In genomic region chr5:41776435-41776834, GRCh38 we compare ENCODE assay signal across 30 cellular contexts.
DNase-seq lines count a peak whose midpoint lies in the region; ATAC-seq, FAIRE-seq and TF ChIP-seq lines count a peak whose summit lies in the region.
"Had no signal": no experiment of that assay in that cellular context is flagged by ENCODE, and none has a peak within 500 bp of the region (broad histone marks: within the 10 kb centered on the region; RNA-seq: fewer than 3 reads in every experiment).

No MANE protein-coding gene starts in this region.

- H3K27ac Mint-ChIP-seq in mesothelial cell of epicardium (peak overlapping the region; percentile 84), immature natural killer cell (no peak overlapping the region)
- H3K27ac Mint-ChIP-seq: activated B cell treated with CpG ODN at 0.5 μM for 24 hours; activated CD4-positive, alpha-beta memory T cell treated with anti-CD3 and anti-CD28 coated beads, Interleukin-2, amount 10 ng/mL, durations not matched to agents 7 days and 5 days; dendritic cell treated with granulocyte-macrophage colony-stimulating factor and Interleukin-4, amounts not matched to agents 40 ng/mL and 50 ng/mL, for 4 days; nephron progenitor cell; stimulated activated naive CD8-positive, alpha-beta T cell treated with anti-CD3 and anti-CD28 coated beads, Interleukin-15, Interleukin-2, amounts not matched to agents 100 ng/mL and 50 ng/mL, for 24 hours had no signal

- TF ChIP-seq RAD21 in A549 (conservative IDR thresholded peaks at IDR 0.05 in 1 of 2, IDR thresholded peaks at IDR 0.05 in 1 of 2), result no peak

- H3K9me3 Mint-ChIP-seq in mesothelial cell of epicardium (peaks cover 3% of the 10 kb centered on the region), immature natural killer cell (no peaks in the 10 kb centered on the region)
- H3K9me3 Mint-ChIP-seq: activated B cell treated with CpG ODN at 0.5 μM for 24 hours; activated CD4-positive, alpha-beta memory T cell treated with anti-CD3 and anti-CD28 coated beads, Interleukin-2, amount 10 ng/mL, durations not matched to agents 7 days and 5 days; dendritic cell treated with granulocyte-macrophage colony-stimulating factor and Interleukin-4, amounts not matched to agents 40 ng/mL and 50 ng/mL, for 4 days; nephron progenitor cell; stimulated activated naive CD8-positive, alpha-beta T cell treated with anti-CD3 and anti-CD28 coated beads, Interleukin-15, Interleukin-2, amounts not matched to agents 100 ng/mL and 50 ng/mL, for 24 hours had no signal

- H3K4me1 Mint-ChIP-seq in mesothelial cell of epicardium, result peaks cover 49% of the 10 kb centered on the region
- H3K4me1 Mint-ChIP-seq in immature natural killer cell, result peaks cover 12 to 17% of the 10 kb centered on the region in 2 donors
- H3K4me1 Mint-ChIP-seq: activated B cell treated with CpG ODN at 0.5 μM for 24 hours, nephron progenitor cell had no signal

- H3K36me3 ChIP-seq in fibroblast of lung (ENCODE audit: control insufficient read depth, insufficient read depth, low read length) (no peaks in the 10 kb centered on the region), Peyer's patch (no peaks in the 10 kb centered on the region)
- H3K36me3 ChIP-seq: BE2C, breast epithelium, gastrocnemius medialis, transverse colon had no signal

- H3K27me3 ChIP-seq in fibroblast of lung (ENCODE audit: control insufficient read depth, insufficient read depth, low read length), result no peaks in the 10 kb centered on the region
- no peaks in the 10 kb centered on the region for H3K27me3 ChIP-seq in Peyer's patch
- H3K27me3 ChIP-seq: BE2C, breast epithelium, gastrocnemius medialis, transverse colon had no signal

- H3K4me3 Mint-ChIP-seq in mesothelial cell of epicardium, result no peak overlapping the region
- H3K4me3 Mint-ChIP-seq in immature natural killer cell, result no peak overlapping the region
- H3K4me3 Mint-ChIP-seq: activated B cell treated with CpG ODN at 0.5 μM for 24 hours; activated CD4-positive, alpha-beta memory T cell treated with anti-CD3 and anti-CD28 coated beads, Interleukin-2, amount 10 ng/mL, durations not matched to agents 7 days and 5 days; dendritic cell treated with granulocyte-macrophage colony-stimulating factor and Interleukin-4, amounts not matched to agents 40 ng/mL and 50 ng/mL, for 4 days; nephron progenitor cell; stimulated activated naive CD8-positive, alpha-beta T cell treated with anti-CD3 and anti-CD28 coated beads, Interleukin-15, Interleukin-2, amounts not matched to agents 100 ng/mL and 50 ng/mL, for 24 hours had no signal

- no peak for TF ChIP-seq EP300 in A549 (IDR thresholded peaks at IDR 0.05)

- H3K27me3 Mint-ChIP-seq in mesothelial cell of epicardium (ENCODE audit: low read depth) (no peaks in the 10 kb centered on the region), immature natural killer cell (ENCODE audit: low read depth in 3 of 3) (peaks cover 0 to 2% (median 0%) of the 10 kb centered on the region in 3 donors)
- H3K27me3 Mint-ChIP-seq: activated B cell treated with CpG ODN at 0.5 μM for 24 hours; activated CD4-positive, alpha-beta memory T cell treated with anti-CD3 and anti-CD28 coated beads, Interleukin-2, amount 10 ng/mL, durations not matched to agents 7 days and 5 days; dendritic cell treated with granulocyte-macrophage colony-stimulating factor and Interleukin-4, amounts not matched to agents 40 ng/mL and 50 ng/mL, for 4 days; stimulated activated naive CD8-positive, alpha-beta T cell treated with anti-CD3 and anti-CD28 coated beads, Interleukin-15, Interleukin-2, amounts not matched to agents 100 ng/mL and 50 ng/mL, for 24 hours had no signal

- no peaks in the 10 kb centered on the region for H3K9me3 ChIP-seq in A549
- H3K9me3 ChIP-seq in fibroblast of lung (ENCODE audit: control insufficient read depth, insufficient read depth, low read depth, low read length), result no peaks in the 10 kb centered on the region
- no peaks in the 10 kb centered on the region for H3K9me3 ChIP-seq in Peyer's patch
- H3K9me3 ChIP-seq: BE2C, breast epithelium, Caco-2, gastrocnemius medialis, mucosa of descending colon, transverse colon had no signal

- CTCF ChIA-PET in A549 (lab: Yijun Ruan, JAX), result interaction anchor here (1.0 kb wide), 1 partner anchor 23 kb away, joined by 3 read pairs; no protein-coding TSS in a partner anchor

- no peak overlapping the region for H2AFZ ChIP-seq in fibroblast of lung (ENCODE audit: low read length)
- H2AFZ ChIP-seq: PC-9 had no signal

- H3K27ac ChIP-seq in A549 (no peak overlapping the region), fibroblast of lung (ENCODE audit: insufficient read depth, low read length) (no peak overlapping the region), Peyer's patch (no peak overlapping the region)
- H3K27ac ChIP-seq: breast epithelium, gastrocnemius medialis, PC-9, transverse colon had no signal

- no peak for ATAC-seq in A549
- ATAC-seq in GM21786 (IDR thresholded peaks at IDR 0.05; ENCODE audit: unreplicated experiment), result no peak
- ATAC-seq: gastrocnemius medialis, mucosa of descending colon, sciatic nerve had no signal

- 12% methylated on average over 2 of the region's 2 CpGs for WGBS in A549 (ENCODE audit: missing lambda C conversion rate)

- peak overlapping the region; percentile 0; the same call in 1 of the 3 replicates for H3K4me2 ChIP-seq in A549
- no peak overlapping the region for H3K4me2 ChIP-seq in fibroblast of lung (ENCODE audit: extremely low read depth, insufficient read depth, low read length)
- H3K4me2 ChIP-seq: PC-9 had no signal

- no peaks in the 10 kb centered on the region for H3K4me1 ChIP-seq in A549
- H3K4me1 ChIP-seq in fibroblast of lung (ENCODE audit: control insufficient read depth, extremely low read depth, insufficient read depth, low read length), result no peaks in the 10 kb centered on the region
- no peaks in the 10 kb centered on the region for H3K4me1 ChIP-seq in Peyer's patch
- H3K4me1 ChIP-seq: breast epithelium, Caco-2, gastrocnemius medialis, transverse colon had no signal

- POLR2A ChIA-PET in A549 (lab: Yijun Ruan, JAX), result no interaction called here

- no peaks in the 10 kb centered on the region for H3K36me3 Mint-ChIP-seq in mesothelial cell of epicardium
- H3K36me3 Mint-ChIP-seq in immature natural killer cell, result peaks cover 7 to 13% (median 10%) of the 10 kb centered on the region in 3 donors

- no peaks in the 10 kb centered on the region for H3K79me2 ChIP-seq in fibroblast of lung (ENCODE audit: control insufficient read depth, insufficient read depth, low read length)

- no peak overlapping the region for H3K9ac ChIP-seq in fibroblast of lung (ENCODE audit: insufficient read depth, low read length)

- H4K20me1 ChIP-seq in fibroblast of lung (ENCODE audit: control insufficient read depth, extremely low read depth, insufficient read depth, low read length), result no peaks in the 10 kb centered on the region

- no peak overlapping the region for H3K4me3 ChIP-seq in A549
- H3K4me3 ChIP-seq in fibroblast of lung (replicated peaks in 1 of 4; ENCODE audit: control extremely low read depth in 1 of 4, insufficient read depth in 1 of 4, low read depth in 3 of 4, low read length in 4 of 4), result no peak overlapping the region
- no peak overlapping the region for H3K4me3 ChIP-seq in Peyer's patch
- H3K4me3 ChIP-seq: breast epithelium, gastrocnemius medialis, mucosa of descending colon, PC-9, transverse colon had no signal

- TF ChIP-seq CTCF in A549 (IDR thresholded peaks at IDR 0.05), result no peak
- no peak for TF ChIP-seq CTCF in fibroblast of lung (conservative IDR thresholded peaks at IDR 0.05 in 1 of 2, IDR thresholded peaks at IDR 0.05 in 1 of 2; ENCODE audit: low read depth in 1 of 2, low read length in 2 of 2)
- TF ChIP-seq CTCF in mesothelial cell of epicardium (IDR thresholded peaks at IDR 0.05; ENCODE audit: unreplicated experiment), result no peak
- no peak for TF ChIP-seq CTCF in Peyer's patch (IDR thresholded peaks at IDR 0.05)

- FAIRE-seq in A549 (lab: Jason Lieb, UNC), result no peak

- TF ChIP-seq POLR2A in A549 (IDR thresholded peaks at IDR 0.05; ENCODE audit: low read length) (no peak), Peyer's patch (IDR thresholded peaks at IDR 0.05) (no peak)

- no peak for DNase-seq in A549 (ENCODE audit: low read depth in 1 of 2, low spot score in 1 of 2)
- DNase-seq in amniotic epithelial cell (ENCODE audit: low read depth), result peak; percentile 95
- DNase-seq in fibroblast of lung (ENCODE audit: low read depth in 2 of 2), result peak; percentile 31 to 83
- DNase-seq in mesothelial cell of epicardium (ENCODE audit: low spot score in 2 of 2, unreplicated experiment in 2 of 2), result no peak
- DNase-seq in NCI-H446 treated with DMSO at 0.1 percent for 48 hours (lab: John Stamatoyannopoulos, UW), result no peak
- DNase-seq in immature natural killer cell, result no peak
- DNase-seq in Peyer's patch, result no peak
- DNase-seq: activated B cell treated with CpG ODN at 0.5 μM for 24 hours; activated CD4-positive, alpha-beta memory T cell treated with anti-CD3 and anti-CD28 coated beads, Interleukin-2, amount 10 ng/mL, durations not matched to agents 7 days and 5 days; activated effector memory CD4-positive, alpha-beta T cell treated with anti-CD3 and anti-CD28 coated beads, Interleukin-2, amount 50 U/mL, for 16 hours; BE2C; Caco-2; DMS79; gastrocnemius medialis; GF-D8; hippocampal formation; KBM-7; mucosa of descending colon; NCI-H146; NCI-H510A treated with DMSO at 0.1 percent for 48 hours; nephron progenitor cell; PC-9; SHP77 treated with DMSO at 0.1 percent for 48 hours; stimulated activated CD4-positive, alpha-beta T cell treated with anti-CD3 and anti-CD28 coated beads, Interleukin-15, amount 100 ng/mL, for 24 hours; transverse colon had no signal

TF ChIP-seq in A549, 52 proteins besides CTCF, POLR2A, EP300 and RAD21:
- TF ChIP-seq ELK1 (IDR thresholded peaks at IDR 0.05; ENCODE audit: low read depth, low read length) (no peak), HOXB13 (CRISPR knock-in tag; IDR thresholded peaks at IDR 0.05; ENCODE audit: low read depth) (no peak), MAFK (IDR thresholded peaks at IDR 0.05; ENCODE audit: partially characterized antibody) (no peak)
TF ChIP-seq in A549: peak in this region for 0.

Comparison
In these comparisons a context has a peak if more than half of its experiments do, and no peak if none do; other contexts are left out.
1. DNase-seq: peak in amniotic epithelial cell (single experiment) and fibroblast of lung (2 of 2); none in A549 (0 of 2), mesothelial cell of epicardium (0 of 2), NCI-H446 treated with DMSO at 0.1 percent for 48 hours (single experiment), immature natural killer cell (0 of 3) and Peyer's patch (0 of 3).